In the genomic region with DNA sequence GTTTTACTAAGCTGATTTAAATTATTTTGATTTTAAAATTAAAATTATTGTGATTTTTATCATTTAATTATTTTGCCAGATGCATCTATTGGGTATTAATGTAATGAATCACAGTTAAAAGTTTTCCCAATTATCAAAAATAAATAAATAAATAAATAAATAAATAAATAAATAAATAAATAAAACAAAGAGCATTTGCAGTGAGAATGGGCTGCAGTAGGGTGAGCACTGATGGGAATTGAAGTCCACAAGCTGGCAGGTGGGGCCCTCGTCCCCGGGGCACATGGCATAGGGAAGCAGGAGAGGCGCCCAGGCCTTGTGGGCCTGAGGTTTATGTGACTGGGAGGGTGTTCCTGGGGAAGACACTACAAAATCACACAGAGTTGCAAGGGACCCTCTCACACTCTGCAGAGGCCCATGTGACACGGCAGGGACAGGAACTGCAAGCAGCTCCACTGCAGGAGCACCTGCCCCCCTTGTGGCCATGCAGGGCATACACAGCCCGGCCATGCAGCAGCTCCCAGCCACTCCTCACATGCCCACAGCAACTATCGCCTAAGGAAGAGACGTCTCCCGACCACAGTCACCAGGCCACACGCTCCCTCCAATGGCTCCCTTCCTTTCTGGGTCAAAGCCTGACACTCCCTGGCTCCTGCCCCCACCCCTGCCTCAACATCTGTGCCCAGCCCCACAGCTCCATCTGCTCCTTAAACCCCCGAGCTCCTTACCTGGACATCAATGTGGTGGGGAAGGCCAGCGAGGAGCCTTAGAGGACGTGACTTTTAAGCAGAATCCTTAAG, we compare ENCODE assay signal across 8 cellular contexts.
DNase-seq lines count a peak whose midpoint lies in the region; TF ChIP-seq lines count a peak whose summit lies in the region.

No MANE protein-coding gene starts in this region.

- H3K4me1 ChIP-seq in mammary epithelial cell (ENCODE audit: insufficient read depth, low read length) (no peaks in the 10 kb centered on the region), HEK293 (ENCODE audit: control insufficient read depth, insufficient read depth, low read length) (no peaks in the 10 kb centered on the region), MM.1S (ENCODE audit: low read length) (no peaks in the 10 kb centered on the region), hepatocyte (ENCODE audit: insufficient read depth) (no peaks in the 10 kb centered on the region)

- H3F3A ChIP-seq in MM.1S (ENCODE audit: insufficient read depth, low read length) = no peaks in the 10 kb centered on the region

- H3K9ac ChIP-seq in mammary epithelial cell (ENCODE audit: insufficient read depth, low read length) = no peak overlapping the region
- H3K9ac ChIP-seq in MM.1S (ENCODE audit: low read length) = no peak overlapping the region

- intact Hi-C loops in mammary epithelial cell (cut with micrococcal nuclease) = no loop called here

- H2AFZ ChIP-seq in mammary epithelial cell (ENCODE audit: low read depth, low read length) (no peak overlapping the region), MM.1S (ENCODE audit: low read length) (no peak overlapping the region), hepatocyte (no peak overlapping the region)

- dilution Hi-C loops in mammary epithelial cell (cut with HindIII; ENCODE audit: low sequenced_read_pairs) = no loop called here

- no peaks in the 10 kb centered on the region for H3K27me3 ChIP-seq in mammary epithelial cell (ENCODE audit: insufficient read depth, low read length)
- H3K27me3 ChIP-seq in MM.1S (replicated peaks; ENCODE audit: insufficient read depth, low read length) = peaks cover 2% of the 10 kb centered on the region
- H3K27me3 ChIP-seq in hepatocyte = peaks cover 11% of the 10 kb centered on the region

- in situ Hi-C loops in T47D (cut with HindIII; ENCODE audit: low pct_unique_long_range_greater_than_20kb, low sequenced_read_pairs) = no loop called here
- in situ Hi-C loops in mammary epithelial cell (cut with MboI; ENCODE audit: low sequenced_read_pairs in 2 of 2) = no loop called here

- POLR2A ChIA-PET in HEK293 (lab: Yijun Ruan, JAX) = no interaction called here

- H3K4me3 ChIP-seq in mammary epithelial cell (replicated peaks in 1 of 3; ENCODE audit: insufficient read depth in 1 of 3, low read depth in 2 of 3, low read length in 3 of 3) (no peak overlapping the region), HEK293 (ENCODE audit: low read depth, low read length) (no peak overlapping the region), MM.1S (ENCODE audit: low read length) (no peak overlapping the region), hepatocyte (no peak overlapping the region)

- 11% methylated on average over 11 of the region's 12 CpGs for WGBS in mammary epithelial cell (ENCODE audit: low coverage, missing lambda C conversion rate)
- 54% methylated on average over 11 of the region's 12 CpGs for WGBS in hepatocyte (ENCODE audit: low lambda C conversion rate, missing lambda C conversion rate)

- no peaks in the 10 kb centered on the region for H4K20me1 ChIP-seq in mammary epithelial cell (ENCODE audit: insufficient read depth, low read length)
- no peaks in the 10 kb centered on the region for H4K20me1 ChIP-seq in MM.1S (ENCODE audit: insufficient read depth, low read length)
- no peaks in the 10 kb centered on the region for H4K20me1 ChIP-seq in hepatocyte (ENCODE audit: insufficient read depth, poor library complexity, severe bottlenecking)

- H3K9me2 ChIP-seq in MM.1S (replicated peaks; ENCODE audit: insufficient read depth, low read length) (no peaks in the 10 kb centered on the region), hepatocyte (replicated peaks; ENCODE audit: insufficient read depth) (no peaks in the 10 kb centered on the region)

- H3K4me2 ChIP-seq in mammary epithelial cell (ENCODE audit: insufficient read depth, low read depth, low read length) (no peak overlapping the region), MM.1S (ENCODE audit: low read depth, low read length) (no peak overlapping the region), hepatocyte (no peak overlapping the region)

- TF ChIP-seq CTCF in mammary epithelial cell (conservative IDR thresholded peaks at IDR 0.05 in 1 of 2, IDR thresholded peaks at IDR 0.05 in 1 of 2; ENCODE audit: extremely low read depth in 1 of 2, insufficient read depth in 1 of 2, low read depth in 1 of 2, low read length in 2 of 2) (peak in 1 of 2 donors; percentile 9), HEK293 (tag by site-specific recombination; IDR thresholded peaks at IDR 0.05) (peak; percentile 77), MM.1S (IDR thresholded peaks at IDR 0.05; ENCODE audit: low read length) (peak; percentile 19), hepatocyte (IDR thresholded peaks at IDR 0.05; ENCODE audit: poor library complexity) (peak; percentile 54)

- CTCF ChIA-PET in mammary epithelial cell (lab: Charles Lee; ENCODE audit: low non-redundant PET) = no interaction called here
- CTCF ChIA-PET in HEK293 (lab: Yijun Ruan, JAX) = interaction anchor here (0.5 to 2.5 kb wide), 27 partner anchors 9 to 773 kb away, joined by 3 to 23 read pairs (median 4); no protein-coding TSS in a partner anchor

- BruUV-seq in mammary epithelial cell (replicated peaks; lab: Mats Ljungman, UMichigan) = no TSS peak

- H3K9me3 ChIP-seq in mammary epithelial cell (replicated peaks; ENCODE audit: insufficient read depth, low read length) = peaks cover 23% of the 10 kb centered on the region
- no peaks in the 10 kb centered on the region for H3K9me3 ChIP-seq in HEK293 (ENCODE audit: control insufficient read depth, insufficient read depth, low read depth, low read length)
- no peaks in the 10 kb centered on the region for H3K9me3 ChIP-seq in MM.1S (replicated peaks; ENCODE audit: insufficient read depth, low read length)
- H3K9me3 ChIP-seq in hepatocyte (ENCODE audit: low read depth) = no peaks in the 10 kb centered on the region

- DNase-seq in T47D (ENCODE audit: low read depth in 1 of 2, low spot score in 1 of 2) (peak; percentile 59 to 70), mammary epithelial cell (no peak), MM.1S (peak; percentile 6), hepatocyte (ENCODE audit: low spot score) (peak; percentile 80), pons (ENCODE audit: low spot score) (no peak)
- peak; percentile 75 for DNase-seq in activated CD4-positive, alpha-beta T cell treated with anti-CD3 and anti-CD28 coated beads for 48 hours
- DNase-seq in stimulated activated CD4-positive, alpha-beta T cell treated with anti-CD3 and anti-CD28 coated beads, Interleukin-2, amount 100 ng/mL, for 48 hours = peak; percentile 23 to 25

- H3K79me2 ChIP-seq in mammary epithelial cell (ENCODE audit: insufficient read depth, low read length) (no peaks in the 10 kb centered on the region), MM.1S (ENCODE audit: low read length) (no peaks in the 10 kb centered on the region), hepatocyte (no peaks in the 10 kb centered on the region)

- H3K36me3 ChIP-seq in mammary epithelial cell (ENCODE audit: insufficient read depth, low read length) = no peaks in the 10 kb centered on the region
- H3K36me3 ChIP-seq in HEK293 (ENCODE audit: control insufficient read depth in 2 of 2, insufficient read depth in 1 of 2, low read length in 2 of 2) = no peaks in the 10 kb centered on the region
- no peaks in the 10 kb centered on the region for H3K36me3 ChIP-seq in MM.1S (replicated peaks; ENCODE audit: insufficient read depth, low read length)
- H3K36me3 ChIP-seq in hepatocyte (replicated peaks; ENCODE audit: insufficient read depth, low read depth) = no peaks in the 10 kb centered on the region

- H3K27ac ChIP-seq in mammary epithelial cell (ENCODE audit: insufficient read depth, low read depth, low read length) = no peak overlapping the region
- H3K27ac ChIP-seq in HEK293 (ENCODE audit: extremely low read depth, low read depth, low read length) = no peak overlapping the region
- H3K27ac ChIP-seq in MM.1S (ENCODE audit: low read length) = no peak overlapping the region
- no peak overlapping the region for H3K27ac ChIP-seq in hepatocyte

TF ChIP-seq in HEK293, 187 proteins besides CTCF, POLR2A, EP300 and RAD21 (continues in another document):
- no peak for TF ChIP-seq KLF1 (tag by site-specific recombination; IDR thresholded peaks at IDR 0.05)
- TF ChIP-seq ZBTB48 (tag by site-specific recombination; IDR thresholded peaks at IDR 0.05) = peak; percentile 73; the same call in 1 of the 2 replicates
- TF ChIP-seq ZNF623 (tag by site-specific recombination; IDR thresholded peaks at IDR 0.05) = peak; percentile 78
- TF ChIP-seq ZNF214 (tag by site-specific recombination; IDR thresholded peaks at IDR 0.05; ENCODE audit: borderline replicate concordance) = peak; percentile 26; the same call in 1 of the 2 replicates
- no peak for TF ChIP-seq ZNF626 (tag by site-specific recombination; IDR thresholded peaks at IDR 0.05)
- TF ChIP-seq ZNF394 (tag by site-specific recombination; IDR thresholded peaks at IDR 0.05; ENCODE audit: borderline replicate concordance) = peak; percentile 92; the same call in 1 of the 2 replicates
- TF ChIP-seq, protein P1, sequence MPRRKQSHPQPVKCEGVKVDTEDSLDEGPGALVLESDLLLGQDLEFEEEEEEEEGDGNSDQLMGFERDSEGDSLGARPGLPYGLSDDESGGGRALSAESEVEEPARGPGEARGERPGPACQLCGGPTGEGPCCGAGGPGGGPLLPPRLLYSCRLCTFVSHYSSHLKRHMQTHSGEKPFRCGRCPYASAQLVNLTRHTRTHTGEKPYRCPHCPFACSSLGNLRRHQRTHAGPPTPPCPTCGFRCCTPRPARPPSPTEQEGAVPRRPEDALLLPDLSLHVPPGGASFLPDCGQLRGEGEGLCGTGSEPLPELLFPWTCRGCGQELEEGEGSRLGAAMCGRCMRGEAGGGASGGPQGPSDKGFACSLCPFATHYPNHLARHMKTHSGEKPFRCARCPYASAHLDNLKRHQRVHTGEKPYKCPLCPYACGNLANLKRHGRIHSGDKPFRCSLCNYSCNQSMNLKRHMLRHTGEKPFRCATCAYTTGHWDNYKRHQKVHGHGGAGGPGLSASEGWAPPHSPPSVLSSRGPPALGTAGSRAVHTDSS (tag by site-specific recombination; IDR thresholded peaks at IDR 0.05) = no peak
- 0 out of 2 replicates have a peak, but pooled peaks have one; percentile 21 for TF ChIP-seq ZNF366 (tag by site-specific recombination; conservative IDR thresholded peaks at IDR 0.05)
- TF ChIP-seq ZNF560 (tag by site-specific recombination; IDR thresholded peaks at IDR 0.05; ENCODE audit: borderline replicate concordance) = peak; percentile 44; the same call in 1 of the 2 replicates
- peak; percentile 78; the same call in 1 of the 2 replicates for TF ChIP-seq ZNF302 (tag by site-specific recombination; IDR thresholded peaks at IDR 0.05; ENCODE audit: low read depth)
- TF ChIP-seq SCRT1 (tag by site-specific recombination; IDR thresholded peaks at IDR 0.05; ENCODE audit: borderline replicate concordance) = no peak
- TF ChIP-seq ZNF664 (tag by site-specific recombination; IDR thresholded peaks at IDR 0.05) = peak; percentile 68; the same call in 1 of the 2 replicates
- TF ChIP-seq ZNF629 (tag by site-specific recombination; IDR thresholded peaks at IDR 0.05) = peak; percentile 40; the same call in 1 of the 2 replicates
- no peak for TF ChIP-seq SETDB1 (IDR thresholded peaks at IDR 0.05; ENCODE audit: insufficient read length, low read length)

Comparison
In these comparisons a context has a peak if more than half of its experiments do, and no peak if none do; other contexts are left out.
1. DNase-seq: peak in T47D (2 of 2), MM.1S (single experiment), activated CD4-positive, alpha-beta T cell treated with anti-CD3 and anti-CD28 coated beads for 48 hours (single experiment), hepatocyte (single experiment) and stimulated activated CD4-positive, alpha-beta T cell treated with anti-CD3 and anti-CD28 coated beads, Interleukin-2, amount 100 ng/mL, for 48 hours (2 of 2); none in mammary epithelial cell (single experiment) and pons (single experiment).